Comparison of ENCODE assay signal across 2 cellular contexts in genomic region chr12:23006413-23006812, GRCh38.
A peak's percentile ranks its signal among the peaks of the same experiment; 100 is the strongest.
TF ChIP-seq lines count a peak whose summit lies in the region.

No MANE protein-coding gene starts in this region.

TF ChIP-seq in liver, 16 proteins besides CTCF, POLR2A, EP300 and RAD21 (continued from another document):
- TF ChIP-seq, protein P1, sequence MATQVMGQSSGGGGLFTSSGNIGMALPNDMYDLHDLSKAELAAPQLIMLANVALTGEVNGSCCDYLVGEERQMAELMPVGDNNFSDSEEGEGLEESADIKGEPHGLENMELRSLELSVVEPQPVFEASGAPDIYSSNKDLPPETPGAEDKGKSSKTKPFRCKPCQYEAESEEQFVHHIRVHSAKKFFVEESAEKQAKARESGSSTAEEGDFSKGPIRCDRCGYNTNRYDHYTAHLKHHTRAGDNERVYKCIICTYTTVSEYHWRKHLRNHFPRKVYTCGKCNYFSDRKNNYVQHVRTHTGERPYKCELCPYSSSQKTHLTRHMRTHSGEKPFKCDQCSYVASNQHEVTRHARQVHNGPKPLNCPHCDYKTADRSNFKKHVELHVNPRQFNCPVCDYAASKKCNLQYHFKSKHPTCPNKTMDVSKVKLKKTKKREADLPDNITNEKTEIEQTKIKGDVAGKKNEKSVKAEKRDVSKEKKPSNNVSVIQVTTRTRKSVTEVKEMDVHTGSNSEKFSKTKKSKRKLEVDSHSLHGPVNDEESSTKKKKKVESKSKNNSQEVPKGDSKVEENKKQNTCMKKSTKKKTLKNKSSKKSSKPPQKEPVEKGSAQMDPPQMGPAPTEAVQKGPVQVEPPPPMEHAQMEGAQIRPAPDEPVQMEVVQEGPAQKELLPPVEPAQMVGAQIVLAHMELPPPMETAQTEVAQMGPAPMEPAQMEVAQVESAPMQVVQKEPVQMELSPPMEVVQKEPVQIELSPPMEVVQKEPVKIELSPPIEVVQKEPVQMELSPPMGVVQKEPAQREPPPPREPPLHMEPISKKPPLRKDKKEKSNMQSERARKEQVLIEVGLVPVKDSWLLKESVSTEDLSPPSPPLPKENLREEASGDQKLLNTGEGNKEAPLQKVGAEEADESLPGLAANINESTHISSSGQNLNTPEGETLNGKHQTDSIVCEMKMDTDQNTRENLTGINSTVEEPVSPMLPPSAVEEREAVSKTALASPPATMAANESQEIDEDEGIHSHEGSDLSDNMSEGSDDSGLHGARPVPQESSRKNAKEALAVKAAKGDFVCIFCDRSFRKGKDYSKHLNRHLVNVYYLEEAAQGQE (IDR thresholded peaks at IDR 0.05): no peak
- TF ChIP-seq JUND (IDR thresholded peaks at IDR 0.05) (peak in 1 of 2 donors; percentile 30), NR2F2 (IDR thresholded peaks at IDR 0.05) (peak; percentile 99)

TF ChIP-seq in HepG2, 621 proteins besides CTCF, POLR2A, EP300 and RAD21 (continued from another document):
- no peak for TF ChIP-seq ARID2 (CRISPR knock-in tag; IDR thresholded peaks at IDR 0.05; ENCODE audit: borderline replicate concordance)
- TF ChIP-seq HNRNPH1 (optimal IDR thresholded peaks at IDR 0.05; ENCODE audit: low read depth, low read length): no peak
- TF ChIP-seq ARID5B (CRISPR knock-in tag; IDR thresholded peaks at IDR 0.05): no peak
- no peak for TF ChIP-seq ZNF549 (CRISPR knock-in tag; IDR thresholded peaks at IDR 0.05)
- TF ChIP-seq FOSL2 (CRISPR knock-in tag; IDR thresholded peaks at IDR 0.05): no peak
- TF ChIP-seq ZMYM3 (CRISPR knock-in tag; IDR thresholded peaks at IDR 0.05): no peak
- TF ChIP-seq, protein P2, sequence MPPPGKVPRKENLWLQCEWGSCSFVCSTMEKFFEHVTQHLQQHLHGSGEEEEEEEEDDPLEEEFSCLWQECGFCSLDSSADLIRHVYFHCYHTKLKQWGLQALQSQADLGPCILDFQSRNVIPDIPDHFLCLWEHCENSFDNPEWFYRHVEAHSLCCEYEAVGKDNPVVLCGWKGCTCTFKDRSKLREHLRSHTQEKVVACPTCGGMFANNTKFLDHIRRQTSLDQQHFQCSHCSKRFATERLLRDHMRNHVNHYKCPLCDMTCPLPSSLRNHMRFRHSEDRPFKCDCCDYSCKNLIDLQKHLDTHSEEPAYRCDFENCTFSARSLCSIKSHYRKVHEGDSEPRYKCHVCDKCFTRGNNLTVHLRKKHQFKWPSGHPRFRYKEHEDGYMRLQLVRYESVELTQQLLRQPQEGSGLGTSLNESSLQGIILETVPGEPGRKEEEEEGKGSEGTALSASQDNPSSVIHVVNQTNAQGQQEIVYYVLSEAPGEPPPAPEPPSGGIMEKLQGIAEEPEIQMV (CRISPR knock-in tag; IDR thresholded peaks at IDR 0.05; ENCODE audit: low read depth): no peak
